Comparison of ENCODE assay signal across 8 cellular contexts in genomic region chr1:21293537-21294265, GRCh38. TPM values are rescaled to one million over a fixed set of nuclear protein-coding genes. Genes with fewer than 3 reads are reported as not detected.
DNase-seq lines count a peak whose midpoint lies in the region; ATAC-seq and TF ChIP-seq lines count a peak whose summit lies in the region.

No MANE protein-coding gene starts in this region.

- H3K36me3 Mint-ChIP-seq in HFFc6 (ENCODE audit: low read depth) (no peaks in the 10 kb centered on the region), T-helper 17 cell (ENCODE audit: low read depth) (peaks cover 4% of the 10 kb centered on the region)
- peaks cover 27% of the 10 kb centered on the region for H3K36me3 Mint-ChIP-seq in central memory CD8-positive, alpha-beta T cell (ENCODE audit: insufficient read depth)

- H3K4me3 Mint-ChIP-seq in HFFc6 = no peak overlapping the region
- peak overlapping the region; percentile 93 for H3K4me3 Mint-ChIP-seq in T-helper 17 cell
- H3K4me3 Mint-ChIP-seq in central memory CD8-positive, alpha-beta T cell = peak overlapping the region; percentile 89

- TF ChIP-seq CTCF in GM10248 (IDR thresholded peaks at IDR 0.05; ENCODE audit: control extremely low read depth, extremely low read depth, low read depth, missing control alignments) (no peak), HFFc6 (IDR thresholded peaks at IDR 0.05) (no peak)

- ATAC-seq in T-helper 17 cell = peak; percentile 36
- peak; percentile 39 for ATAC-seq in central memory CD8-positive, alpha-beta T cell (replicated peaks; ENCODE audit: extremely low read depth, poor library complexity, severe bottlenecking)

- DNase-seq in GM10248 (ENCODE audit: extremely low spot score) (peak; percentile 55), HFFc6 (no peak), T-helper 17 cell (peak; percentile 38 to 55 (median 52)), SW 1271 (lab: John Stamatoyannopoulos, UW) (no peak), cortex of kidney (lab: John Stamatoyannopoulos, UW) (no peak), NCI-H774 (lab: John Stamatoyannopoulos, UW) (no peak)
- peak; percentile 33 to 57 for DNase-seq in central memory CD8-positive, alpha-beta T cell (ENCODE audit: low spot score in 2 of 2)
- peak; percentile 80 to 84 for DNase-seq in stimulated activated CD4-positive, alpha-beta T cell treated with anti-CD3 and anti-CD28 coated beads, Interleukin-15, amount 100 ng/mL, for 48 hours (ENCODE audit: low read depth in 2 of 2)

- H3K27me3 Mint-ChIP-seq in HFFc6 (ENCODE audit: insufficient read depth) (peaks cover 3% of the 10 kb centered on the region; the same call in 1 of the 2 replicates), T-helper 17 cell (no peaks in the 10 kb centered on the region)
- H3K27me3 Mint-ChIP-seq in central memory CD8-positive, alpha-beta T cell = no peaks in the 10 kb centered on the region

- H3K9me3 ChIP-seq in T-helper 17 cell (ENCODE audit: control insufficient read depth, low read length, poor library complexity, severe bottlenecking) = no peaks in the 10 kb centered on the region

- H3K27ac Mint-ChIP-seq in HFFc6 (peak overlapping the region; percentile 81), T-helper 17 cell (peak overlapping the region; percentile 100)
- H3K27ac Mint-ChIP-seq in central memory CD8-positive, alpha-beta T cell (ENCODE audit: low read depth) = peak overlapping the region; percentile 99

- H3K4me1 Mint-ChIP-seq in HFFc6 (ENCODE audit: low read depth) (peaks cover 57% of the 10 kb centered on the region), T-helper 17 cell (peaks cover 54% of the 10 kb centered on the region)
- peaks cover 74% of the 10 kb centered on the region for H3K4me1 Mint-ChIP-seq in central memory CD8-positive, alpha-beta T cell

- no peaks in the 10 kb centered on the region for H3K9me3 Mint-ChIP-seq in HFFc6
- H3K9me3 Mint-ChIP-seq in central memory CD8-positive, alpha-beta T cell = no peaks in the 10 kb centered on the region

- POLR2A ChIA-PET in GM10248 (lab: Yijun Ruan, JAX) = interaction anchor here (0.8 to 1.2 kb wide), 4 partner anchors 31 to 50 kb away, joined by 3 to 5 read pairs (median 4); no protein-coding TSS in a partner anchor

- CTCF ChIA-PET in GM10248 (lab: Yijun Ruan, JAX) = interaction anchor here (1.0 to 15.8 kb wide), 11 partner anchors 12 to 75 kb away, joined by 3 to 161 read pairs (median 4); no protein-coding TSS in a partner anchor

RNA-seq across cellular contexts. Expression of gene ECE1, which starts 3.4 kb away (rescaled TPM):
- total RNA-seq in HFFc6 (2021; fragmentation: NEBNext Ultra II Directional; extraction: Animal tissue kit (Norgen Biotek cat#: 25700)) = 100 to 1,000 TPM; 116 to 134 (median 124) TPM
- total RNA-seq in T-helper 17 cell = 100 to 1,000 TPM; 116 to 117 TPM

Comparison
In these comparisons a context has a peak if more than half of its experiments do, and no peak if none do; other contexts are left out.
1. DNase-seq: peak in GM10248 (single experiment), T-helper 17 cell (3 of 3), central memory CD8-positive, alpha-beta T cell (2 of 2) and stimulated activated CD4-positive, alpha-beta T cell treated with anti-CD3 and anti-CD28 coated beads, Interleukin-15, amount 100 ng/mL, for 48 hours (2 of 2); none in HFFc6 (single experiment), SW 1271 (0 of 2), cortex of kidney (single experiment) and NCI-H774 (single experiment).
2. Peak in every context shown above with its lines, with median percentiles within 50 percentile points of each other: H3K27ac Mint-ChIP-seq.